ENCODE assay signal across 8 cellular contexts in genomic region chr11:75350743-75351540, GRCh38. TPM values are rescaled to one million over a fixed set of nuclear protein-coding genes. Genes with fewer than 3 reads are reported as not detected.
A peak's percentile ranks its signal among the peaks of the same experiment; 100 is the strongest.
DNase-seq lines count a peak whose midpoint lies in the region; ATAC-seq and TF ChIP-seq lines count a peak whose summit lies in the region.

No MANE protein-coding gene starts in this region.

- peak; percentile 21 for TF ChIP-seq CTCF in brain microvascular endothelial cell (IDR thresholded peaks at IDR 0.05; ENCODE audit: low read depth, low read length, missing control alignments)

- H3K4me1 Mint-ChIP-seq in immature natural killer cell, result peaks cover 73 to 75% of the 10 kb centered on the region in 2 donors

- DNase-seq in Right ventricle myocardium inferior (ENCODE audit: missing footprints), result peak; percentile 86
- DNase-seq in cardiac septum (ENCODE audit: low spot score), result no peak
- DNase-seq in T-helper 1 cell, result peak in 3 of 5 donors; percentile 17 to 48 (median 26)
- DNase-seq in brain microvascular endothelial cell, result no peak
- DNase-seq in immature natural killer cell, result peak; percentile 55 to 63 (median 60)
- DNase-seq in stimulated activated CD4-positive, alpha-beta T cell treated with anti-CD3 and anti-CD28 coated beads, Interleukin-1b, Interleukin-23, amount 100 ng/mL, for 4 hours (ENCODE audit: low read depth in 2 of 2), result peak; percentile 25 to 31

- H3K9me3 Mint-ChIP-seq in immature natural killer cell, result no peaks in the 10 kb centered on the region

- ATAC-seq in Right ventricle myocardium inferior (peak; percentile 24), GM21576 (IDR thresholded peaks at IDR 0.05; ENCODE audit: unreplicated experiment) (no peak), GM18867 (IDR thresholded peaks at IDR 0.05; ENCODE audit: unreplicated experiment) (no peak)

- H3K36me3 ChIP-seq in brain microvascular endothelial cell (replicated peaks), result no peaks in the 10 kb centered on the region

- H3K27ac ChIP-seq in brain microvascular endothelial cell, result no peak overlapping the region

- intact Hi-C loops in Right ventricle myocardium inferior (cut with DNase I), result no loop called here
- intact Hi-C loops in cardiac septum (cut with DNase I), result no loop called here

- peaks cover 0 to 4% (median 3%) of the 10 kb centered on the region in 3 donors for H3K36me3 Mint-ChIP-seq in immature natural killer cell

- peaks cover 16 to 33% (median 23%) of the 10 kb centered on the region in 3 donors for H3K27me3 Mint-ChIP-seq in immature natural killer cell (ENCODE audit: low read depth in 3 of 3)

- H3K4me3 ChIP-seq in brain microvascular endothelial cell (ENCODE audit: low read depth, low read length), result peak overlapping the region; percentile 63

- peak overlapping the region; percentile 92 to 97 (median 95) for H3K4me3 Mint-ChIP-seq in immature natural killer cell

- peak overlapping the region; percentile 93 to 98 (median 94) for H3K27ac Mint-ChIP-seq in immature natural killer cell

- H3K27me3 ChIP-seq in brain microvascular endothelial cell (replicated peaks), result no peaks in the 10 kb centered on the region

- in situ Hi-C loops in brain microvascular endothelial cell (cut with HindIII; ENCODE audit: low pct_ligation_motif_present, low sequenced_read_pairs), result no loop called here

RNA-seq across cellular contexts. Expression of gene ARRB1, which starts 0.5 kb away (rescaled TPM):
- total RNA-seq in Right ventricle myocardium inferior, result 30.3 TPM
- total RNA-seq in cardiac septum, result 21.4 TPM
- 10 to 100 TPM; 28.7 to 51.1 (median 41.5) TPM for polyA plus RNA-seq in immature natural killer cell

RNA-seq across cellular contexts. Expression of gene RPS3, which starts 48.4 kb away (rescaled TPM):
- total RNA-seq in Right ventricle myocardium inferior (972 TPM), cardiac septum (717 TPM)
- polyA plus RNA-seq in immature natural killer cell, result 1,000 to 10,000 TPM; 2,605 to 4,768 (median 2,974) TPM

Comparison
In these comparisons a context has a peak if more than half of its experiments do, and no peak if none do; other contexts are left out.
1. DNase-seq: peak in Right ventricle myocardium inferior (single experiment), T-helper 1 cell (3 of 5), immature natural killer cell (3 of 3) and stimulated activated CD4-positive, alpha-beta T cell treated with anti-CD3 and anti-CD28 coated beads, Interleukin-1b, Interleukin-23, amount 100 ng/mL, for 4 hours (2 of 2); none in cardiac septum (single experiment) and brain microvascular endothelial cell (single experiment).